In genomic region chr19:14554382-14554812, GRCh38 we compare ENCODE assay signal across 10 cellular contexts. TPM values are rescaled to one million over a fixed set of nuclear protein-coding genes. Genes with fewer than 3 reads are reported as not detected.
DNase-seq lines count a peak whose midpoint lies in the region; ATAC-seq and TF ChIP-seq lines count a peak whose summit lies in the region.
"Had no signal": no experiment of that assay in that cellular context is flagged by ENCODE, and none has a peak within 500 bp of the region (broad histone marks: within the 10 kb centered on the region; RNA-seq: fewer than 3 reads in every experiment).

No MANE protein-coding gene starts in this region.

- DNase-seq in Ammon's horn (ENCODE audit: low spot score) (peak; percentile 66), HFFc6 (no peak), WTC11 (ENCODE audit: low spot score) (no peak), left lung (no peak)
- DNase-seq: activated B cell treated with CpG ODN at 0.5 μM for 24 hours, retina had no signal

- CTCF ChIA-PET in WTC11 (lab: Charles Lee) = interaction anchor here (0.8 to 4.4 kb wide), 13 partner anchors 8 to 132 kb away, joined by 3 to 39 read pairs (median 6); partner anchors contain the start of genes DNAJB1 and NDUFB7

- ATAC-seq in WTC11 = peak; percentile 62
- peak; percentile 29 for ATAC-seq in left lung
- no peak for ATAC-seq in HG03521 (IDR thresholded peaks at IDR 0.05; ENCODE audit: unreplicated experiment)
- ATAC-seq in HG02623 (IDR thresholded peaks at IDR 0.05; ENCODE audit: unreplicated experiment) = no peak
- no peak for ATAC-seq in HG03159 (IDR thresholded peaks at IDR 0.05; ENCODE audit: unreplicated experiment)
- no peak for ATAC-seq in HG03457 (IDR thresholded peaks at IDR 0.05; ENCODE audit: unreplicated experiment)

- H3K9me3 Mint-ChIP-seq in HFFc6 (no peaks in the 10 kb centered on the region), WTC11 (no peaks in the 10 kb centered on the region)
- H3K9me3 Mint-ChIP-seq: activated B cell treated with CpG ODN at 0.5 μM for 24 hours had no signal

- intact Hi-C loops in left lung (cut with DNase I) = no loop called here

- POLR2A ChIA-PET in WTC11 (lab: Charles Lee) = no interaction called here

- no peak overlapping the region for H3K27ac Mint-ChIP-seq in HFFc6
- H3K27ac Mint-ChIP-seq in WTC11 = peak overlapping the region; percentile 91
- H3K27ac Mint-ChIP-seq: activated B cell treated with CpG ODN at 0.5 μM for 24 hours had no signal

- H3K4me1 Mint-ChIP-seq in HFFc6 (ENCODE audit: low read depth) (peaks cover 14% of the 10 kb centered on the region), WTC11 (peaks cover 30% of the 10 kb centered on the region)

- H3K27me3 Mint-ChIP-seq in HFFc6 (ENCODE audit: insufficient read depth) (peaks cover 2% of the 10 kb centered on the region; the same call in 1 of the 2 replicates), WTC11 (ENCODE audit: low read depth) (no peaks in the 10 kb centered on the region)
- H3K27me3 Mint-ChIP-seq: activated B cell treated with CpG ODN at 0.5 μM for 24 hours had no signal

- peaks cover 0 to 31% of the 10 kb centered on the region in 2 donors for H3K4me1 ChIP-seq in left lung

- 0 out of 2 replicates have a peak, but pooled peaks have one; percentile 16 for TF ChIP-seq CTCF in HFFc6 (IDR thresholded peaks at IDR 0.05)
- TF ChIP-seq CTCF in WTC11 (IDR thresholded peaks at IDR 0.05) = no peak
- TF ChIP-seq CTCF in left lung (IDR thresholded peaks at IDR 0.05) = no peak

- H3K27ac ChIP-seq in left lung = no peak overlapping the region

- H3K36me3 Mint-ChIP-seq in HFFc6 (ENCODE audit: low read depth) (peaks cover 4% of the 10 kb centered on the region; the same call in 1 of the 2 replicates), WTC11 (peaks cover 2% of the 10 kb centered on the region)

- H3K9me3 ChIP-seq in left lung = no peaks in the 10 kb centered on the region

- H3K4me3 Mint-ChIP-seq in HFFc6 (no peak overlapping the region), WTC11 (no peak overlapping the region)
- H3K4me3 Mint-ChIP-seq: activated B cell treated with CpG ODN at 0.5 μM for 24 hours had no signal

- no peaks in the 10 kb centered on the region for H3K27me3 ChIP-seq in left lung

- H3K4me3 ChIP-seq in left lung = no peak overlapping the region

- peaks cover 0 to 10% of the 10 kb centered on the region in 2 donors for H3K36me3 ChIP-seq in left lung

TF ChIP-seq in WTC11, 78 proteins besides CTCF, POLR2A, EP300 and RAD21:
- TF ChIP-seq GABPB1 (CRISPR knock-in tag; IDR thresholded peaks at IDR 0.05) = peak; percentile 35; the same call in 1 of the 2 replicates
- no peak for TF ChIP-seq USF2 (CRISPR knock-in tag; IDR thresholded peaks at IDR 0.05)

RNA-seq across cellular contexts. Expression of gene NDUFB7, which starts 17.5 kb away (rescaled TPM):
- 100 to 1,000 TPM; 167 to 227 (median 199) TPM for total RNA-seq in HFFc6 (2021; fragmentation: NEBNext Ultra II Directional; extraction: Animal tissue kit (Norgen Biotek cat#: 25700))
- total RNA-seq in WTC11 (2021) (240 to 255 TPM (median 254 TPM) in 3 replicates), left lung (100 to 1,000 TPM; 112 to 125 TPM)

RNA-seq across cellular contexts. Expression of gene TECR, which starts 25.0 kb away (rescaled TPM):
- 100 to 1,000 TPM; 101 to 132 (median 118) TPM for total RNA-seq in HFFc6 (2021; fragmentation: NEBNext Ultra II Directional; extraction: Animal tissue kit (Norgen Biotek cat#: 25700))
- total RNA-seq in WTC11 (2021) (161 to 198 TPM (median 197 TPM) in 3 replicates), left lung (100 to 1,000 TPM; 119 to 122 TPM)

RNA-seq across cellular contexts. Expression of gene CLEC17A, which starts 28.5 kb away (rescaled TPM):
- total RNA-seq in HFFc6 (2021; fragmentation: NEBNext Ultra II Directional; extraction: Animal tissue kit (Norgen Biotek cat#: 25700)) = not detected
- total RNA-seq in WTC11 (2021) = 0.14 TPM in 1 of 3 replicates, not detected in the others
- under 1 TPM in 1 of 2 donors, not detected in 1; 0.16 TPM for total RNA-seq in left lung

RNA-seq across cellular contexts. Expression of gene DNAJB1, which starts 36.2 kb away (rescaled TPM):
- 100 to 1,000 TPM in 3 of 6 experiments, 10 to 100 TPM in 3; 99.2 to 138 (median 103) TPM for total RNA-seq in HFFc6 (2021; fragmentation: NEBNext Ultra II Directional; extraction: Animal tissue kit (Norgen Biotek cat#: 25700))
- total RNA-seq in WTC11 (2021) (54.5 to 88.7 TPM (median 81.9 TPM) in 3 replicates), left lung (100 to 1,000 TPM; 107 to 110 TPM)

RNA-seq across cellular contexts. Expression of gene GIPC1, which starts 58.5 kb away (rescaled TPM):
- 100 to 1,000 TPM; 169 to 204 (median 181) TPM for total RNA-seq in HFFc6 (2021; fragmentation: NEBNext Ultra II Directional; extraction: Animal tissue kit (Norgen Biotek cat#: 25700))
- total RNA-seq in WTC11 (2021) = 70.7 to 76.5 TPM (median 75.0 TPM) in 3 replicates
- 100 to 1,000 TPM; 120 to 154 TPM for total RNA-seq in left lung

Comparison
In these comparisons a context has a peak if more than half of its experiments do, and no peak if none do; other contexts are left out.
1. ATAC-seq: peak in WTC11 (single experiment) and left lung (single experiment); none in HG03521 (single experiment), HG02623 (single experiment), HG03159 (single experiment) and HG03457 (single experiment).